In the genomic region with DNA sequence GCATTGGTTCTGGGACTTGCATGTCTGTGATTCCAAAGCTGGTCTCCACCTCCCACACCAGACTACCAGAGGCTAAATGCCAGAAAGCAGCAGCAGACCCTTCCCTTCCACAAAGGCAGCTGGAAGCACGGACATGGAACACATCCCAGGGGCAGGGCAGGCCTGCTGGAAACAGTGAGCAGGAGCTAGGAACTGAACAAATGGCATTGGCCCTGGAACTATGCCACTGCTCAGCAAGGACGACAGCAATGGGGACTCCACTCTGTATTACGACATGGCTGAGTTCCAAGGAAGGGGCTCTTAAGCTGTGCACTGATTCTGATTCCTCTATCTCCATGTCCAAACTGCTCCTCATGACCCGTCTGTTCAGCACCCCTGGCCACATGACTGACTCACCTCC, we compare ENCODE assay signal across 16 cellular contexts.
DNase-seq lines count a peak whose midpoint lies in the region; ATAC-seq and TF ChIP-seq lines count a peak whose summit lies in the region.
"Had no signal": no experiment of that assay in that cellular context is flagged by ENCODE, and none has a peak within 500 bp of the region (broad histone marks: within the 10 kb centered on the region; RNA-seq: fewer than 3 reads in every experiment).

No MANE protein-coding gene starts in this region.

- H2BK5ac ChIP-seq in IMR-90 (ENCODE audit: low read depth, low read length, poor library complexity, severe bottlenecking): no peak overlapping the region

- peaks cover 58% of the 10 kb centered on the region for H3K9me1 ChIP-seq in IMR-90 (ENCODE audit: insufficient read depth, low read length)

- H3K4me1 Mint-ChIP-seq in brain (peaks cover 11% of the 10 kb centered on the region), osteocyte (ENCODE audit: unreplicated experiment) (peaks cover 5% of the 10 kb centered on the region), WTC11 (no peaks in the 10 kb centered on the region)

- no peak overlapping the region for H3K23ac ChIP-seq in IMR-90 (ENCODE audit: low read depth, low read length)

- POLR2A ChIA-PET in IMR-90 (lab: Charles Lee; ENCODE audit: unreplicated experiment): no interaction called here
- POLR2A ChIA-PET in WTC11 (lab: Charles Lee): no interaction called here

- peak overlapping the region; percentile 6; the same call in 1 of the 2 replicates for H4K91ac ChIP-seq in IMR-90 (ENCODE audit: insufficient read depth, low read depth, low read length)

- H3K27me3 Mint-ChIP-seq in brain (no peaks in the 10 kb centered on the region), osteocyte (ENCODE audit: unreplicated experiment) (no peaks in the 10 kb centered on the region), WTC11 (ENCODE audit: low read depth) (no peaks in the 10 kb centered on the region)
- H3K27me3 Mint-ChIP-seq: activated CD4-positive, alpha-beta memory T cell treated with anti-CD3 and anti-CD28 coated beads for 36 hours had no signal

- no peaks in the 10 kb centered on the region for H3K4me1 ChIP-seq in BE2C
- H3K4me1 ChIP-seq in IMR-90 (ENCODE audit: control insufficient read depth, insufficient read depth, low read length): peaks cover 29% of the 10 kb centered on the region
- H3K4me1 ChIP-seq: BLaER1, HAP-1 had no signal

- no peak overlapping the region for H3K4me3 Mint-ChIP-seq in brain
- no peak overlapping the region for H3K4me3 Mint-ChIP-seq in osteocyte (ENCODE audit: unreplicated experiment)
- no peak overlapping the region for H3K4me3 Mint-ChIP-seq in WTC11
- H3K4me3 Mint-ChIP-seq: activated CD4-positive, alpha-beta memory T cell treated with anti-CD3 and anti-CD28 coated beads for 36 hours had no signal

- no TSS peak for BruUV-seq in IMR-90 (replicated peaks; lab: Mats Ljungman, UMichigan)

- ATAC-seq in IMR-90 (ENCODE audit: low read depth) (no peak), WTC11 (no peak)
- no peak for ATAC-seq in stimulated activated naive CD8-positive, alpha-beta T cell treated with anti-CD3 and anti-CD28 coated beads, Interleukin-15, Interleukin-2, amounts not matched to agents 100 U/mL and 50 U/mL, for 24 hours

- CTCF ChIA-PET in IMR-90 (lab: Yijun Ruan, JAX): interaction anchor here (0.6 to 1.8 kb wide), 3 partner anchors 32 to 445 kb away, joined by 3 to 6 read pairs (median 4); no protein-coding TSS in a partner anchor
- CTCF ChIA-PET in WTC11 (lab: Charles Lee): interaction anchor here (1.1 to 1.5 kb wide), 2 partner anchors 7 to 231 kb away, joined by 3 read pairs; no protein-coding TSS in a partner anchor

- peak overlapping the region; percentile 20; the same call in 1 of the 2 replicates for H2BK120ac ChIP-seq in IMR-90 (ENCODE audit: low read depth, low read length)

- H3K9me3 Mint-ChIP-seq in brain: no peaks in the 10 kb centered on the region
- no peaks in the 10 kb centered on the region for H3K9me3 Mint-ChIP-seq in osteocyte (ENCODE audit: unreplicated experiment)
- no peaks in the 10 kb centered on the region for H3K9me3 Mint-ChIP-seq in WTC11
- H3K9me3 Mint-ChIP-seq: activated CD4-positive, alpha-beta memory T cell treated with anti-CD3 and anti-CD28 coated beads for 36 hours had no signal

- no peak for TF ChIP-seq POLR2A in IMR-90 (IDR thresholded peaks at IDR 0.05; ENCODE audit: low read depth, low read length)

- no peak for TF ChIP-seq RAD21 in IMR-90 (IDR thresholded peaks at IDR 0.05; ENCODE audit: low read length)

- H2AFZ ChIP-seq in IMR-90 (replicated peaks; ENCODE audit: low read length, poor library complexity): no peak overlapping the region

- H3K27ac ChIP-seq in IMR-90 (ENCODE audit: insufficient read depth, low read length): no peak overlapping the region
- H3K27ac ChIP-seq: BLaER1 had no signal

- no peak overlapping the region for H3K4me2 ChIP-seq in IMR-90 (ENCODE audit: low read depth, low read length)
- H3K4me2 ChIP-seq: BLaER1 had no signal

- intact Hi-C loops in IMR-90 (cut with micrococcal nuclease): no loop called here

- no peak overlapping the region for H3K56ac ChIP-seq in IMR-90 (ENCODE audit: extremely low read depth, insufficient read depth, low read length)

- H3K4me3 ChIP-seq in BE2C (ENCODE audit: low read depth, low read length) (no peak overlapping the region), IMR-90 (ENCODE audit: insufficient read depth, low read depth, low read length) (no peak overlapping the region)
- H3K4me3 ChIP-seq: BLaER1, HAP-1 had no signal

- H4K8ac ChIP-seq in IMR-90 (ENCODE audit: low read depth in 2 of 2, low read length in 2 of 2): peak overlapping the region in 1 of 2 experiments; percentile 24; a peak in 1 of 4 replicates

- H3K36me3 ChIP-seq in BE2C (no peaks in the 10 kb centered on the region; the same call in none of the 2 replicates), IMR-90 (ENCODE audit: control insufficient read depth, insufficient read depth, low read length) (peaks cover 38% of the 10 kb centered on the region)

- no peak overlapping the region for H3K14ac ChIP-seq in IMR-90 (replicated peaks; ENCODE audit: low read depth, low read length)

- H2AK9ac ChIP-seq in IMR-90 (replicated peaks; ENCODE audit: low read depth, low read length, poor library complexity): no peak overlapping the region

- H2BK15ac ChIP-seq in IMR-90 (ENCODE audit: low read depth, low read length): peak overlapping the region; percentile 41; the same call in 1 of the 3 replicates

- H3K79me1 ChIP-seq in IMR-90 (ENCODE audit: low read depth in 1 of 2, low read length in 2 of 2): peaks cover 0 to 65% of the 10 kb centered on the region in 2 experiments; a peak in 3 of 4 replicates

- H4K20me1 ChIP-seq in IMR-90 (ENCODE audit: insufficient read depth, low read length): peaks cover 7% of the 10 kb centered on the region; the same call in 1 of the 2 replicates

- TF ChIP-seq CTCF in BE2C (IDR thresholded peaks at IDR 0.05; ENCODE audit: low read depth, low read length) (no peak), IMR-90 (conservative IDR thresholded peaks at IDR 0.05; ENCODE audit: low read depth, low read length) (no peak), brain (conservative IDR thresholded peaks at IDR 0.05) (no peak), osteocyte (IDR thresholded peaks at IDR 0.05) (no peak), WTC11 (IDR thresholded peaks at IDR 0.05) (no peak)

- no peak overlapping the region; the same call in 1 of the 2 replicates for H4K5ac ChIP-seq in IMR-90 (ENCODE audit: low read depth, low read length)

- H2AK5ac ChIP-seq in IMR-90 (ENCODE audit: low read depth, low read length): peak overlapping the region; percentile 93

- peak overlapping the region; percentile 8 for H2BK20ac ChIP-seq in IMR-90 (ENCODE audit: low read depth, low read length)

- no peak overlapping the region for H3K9ac ChIP-seq in IMR-90 (ENCODE audit: low read depth, low read length)
- H3K9ac ChIP-seq: BLaER1 had no signal

- 0 out of 2 replicates have a peak overlapping the region, but pooled peaks have one; percentile 6 for H3K4ac ChIP-seq in IMR-90 (ENCODE audit: low read depth, low read length)

- no peaks in the 10 kb centered on the region for H3K9me3 ChIP-seq in BE2C
- H3K9me3 ChIP-seq in IMR-90 (ENCODE audit: control insufficient read depth, insufficient read depth, low read length): no peaks in the 10 kb centered on the region
- H3K9me3 ChIP-seq: BLaER1, HAP-1 had no signal

- in situ Hi-C loops in IMR-90 (cut with MboI; ENCODE audit: low sequenced_read_pairs): loop anchor here (25.0 kb wide), 1 partner anchor 675 kb away; no protein-coding TSS in a partner anchor

- H3K27me3 ChIP-seq in BE2C (no peaks in the 10 kb centered on the region), IMR-90 (ENCODE audit: control insufficient read depth, insufficient read depth, low read length) (no peaks in the 10 kb centered on the region)
- H3K27me3 ChIP-seq: BLaER1 had no signal

- peak overlapping the region in 4 of 5 experiments; percentile 60 to 88 (median 75) for H3K27ac Mint-ChIP-seq in brain
- H3K27ac Mint-ChIP-seq in osteocyte (ENCODE audit: unreplicated experiment): no peak overlapping the region
- no peak overlapping the region for H3K27ac Mint-ChIP-seq in WTC11
- H3K27ac Mint-ChIP-seq: activated CD4-positive, alpha-beta memory T cell treated with anti-CD3 and anti-CD28 coated beads for 36 hours had no signal

- peaks cover 64% of the 10 kb centered on the region for H3K36me3 Mint-ChIP-seq in brain
- H3K36me3 Mint-ChIP-seq in osteocyte (ENCODE audit: unreplicated experiment): peaks cover 38% of the 10 kb centered on the region
- H3K36me3 Mint-ChIP-seq in WTC11: peaks cover 28% of the 10 kb centered on the region

- 65% methylated on average over 3 of the region's 4 CpGs; no CpG with 5 or more reads in 1 of the 2 experiments for WGBS in IMR-90 (ENCODE audit: extremely low coverage in 2 of 2, insufficient read length in 1 of 2), 2 experiments

- H3K18ac ChIP-seq in IMR-90 (ENCODE audit: low read depth, low read length): no peak overlapping the region; the same call in 1 of the 2 replicates

- DNase-seq in BE2C (peak; percentile 49), IMR-90 (no peak), osteocyte (ENCODE audit: extremely low spot score, unreplicated experiment) (peak; percentile 71), NCI-H748 treated with DMSO at 0.1 percent for 48 hours (lab: John Stamatoyannopoulos, UW) (no peak), WTC11 (ENCODE audit: low spot score) (no peak)
- DNase-seq in stimulated activated naive CD8-positive, alpha-beta T cell treated with anti-CD3 and anti-CD28 coated beads, Interleukin-15, Interleukin-2, amounts not matched to agents 100 U/mL and 50 U/mL, for 24 hours: no peak
- DNase-seq: activated CD4-positive, alpha-beta memory T cell treated with anti-CD3 and anti-CD28 coated beads for 36 hours; activated T-cell treated with anti-CD3 and anti-CD28 coated beads, Interleukin-2, amount 50 U/mL, for 48 hours; glutamatergic neuron; MM.1S; NCI-H524 treated with DMSO at 0.1 percent for 48 hours; OCI-M1; stimulated activated CD4-positive, alpha-beta T cell treated with anti-CD3 and anti-CD28 coated beads, Interleukin-2, amount 100 ng/mL, for 48 hours had no signal

- dilution Hi-C loops in IMR-90 (cut with HindIII; ENCODE audit: low sequenced_read_pairs, unreplicated experiment): no loop called here

TF ChIP-seq in IMR-90, 13 proteins besides CTCF, POLR2A, EP300 and RAD21:
- no peak for TF ChIP-seq NFE2L2 (IDR thresholded peaks at IDR 0.05; ENCODE audit: low read depth, low read length)
- no peak for TF ChIP-seq CEBPB (IDR thresholded peaks at IDR 0.05; ENCODE audit: low read depth, low read length)

TF ChIP-seq in WTC11, 78 proteins besides CTCF, POLR2A, EP300 and RAD21 (continues in another document):
- no peak for TF ChIP-seq ELF4 (CRISPR knock-in tag; IDR thresholded peaks at IDR 0.05; ENCODE audit: low read depth)
- TF ChIP-seq, protein P1, sequence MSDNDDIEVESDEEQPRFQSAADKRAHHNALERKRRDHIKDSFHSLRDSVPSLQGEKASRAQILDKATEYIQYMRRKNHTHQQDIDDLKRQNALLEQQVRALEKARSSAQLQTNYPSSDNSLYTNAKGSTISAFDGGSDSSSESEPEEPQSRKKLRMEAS (CRISPR knock-in tag; IDR thresholded peaks at IDR 0.05): no peak
- no peak for TF ChIP-seq ETV6 (CRISPR knock-in tag; IDR thresholded peaks at IDR 0.05)
- TF ChIP-seq TEAD4 (CRISPR knock-in tag; IDR thresholded peaks at IDR 0.05): no peak
- TF ChIP-seq ZNF219 (CRISPR knock-in tag; IDR thresholded peaks at IDR 0.05; ENCODE audit: borderline replicate concordance): no peak

Comparison
In these comparisons a context has a peak if more than half of its experiments do, and no peak if none do; other contexts are left out.
1. DNase-seq: peak in BE2C (single experiment) and osteocyte (single experiment); none in IMR-90 (single experiment), stimulated activated naive CD8-positive, alpha-beta T cell treated with anti-CD3 and anti-CD28 coated beads, Interleukin-15, Interleukin-2, amounts not matched to agents 100 U/mL and 50 U/mL, for 24 hours (single experiment), NCI-H748 treated with DMSO at 0.1 percent for 48 hours (single experiment) and WTC11 (single experiment).
2. H3K27ac Mint-ChIP-seq: peak in brain (4 of 5); none in osteocyte (single experiment) and WTC11 (single experiment).